22 cellular contexts compared by ENCODE assay signal in genomic region chr7:157834501-157835143, GRCh38.
"Had no signal": no experiment of that assay in that cellular context is flagged by ENCODE, and none has a peak within 500 bp of the region (broad histone marks: within the 10 kb centered on the region; RNA-seq: fewer than 3 reads in every experiment).

No MANE protein-coding gene starts in this region.

- FAIRE-seq: urothelium cell line had no signal

- H3K36me3 Mint-ChIP-seq: activated naive CD8-positive, alpha-beta T cell treated with anti-CD3 and anti-CD28 coated beads, Interleukin-2, amount 10 ng/mL, durations not matched to agents 7 days and 5 days; natural killer cell treated with Interleukin-12 subunit alpha and Interleukin-12 subunit beta and Interleukin-15 and Interleukin-18, amount 100 ng/mL, for 72 hours had no signal

- H3K27ac Mint-ChIP-seq: activated CD4-positive, alpha-beta memory T cell treated with anti-CD3 and anti-CD28 coated beads, Interleukin-2, amount 10 ng/mL, durations not matched to agents 7 days and 5 days; activated CD4-positive, alpha-beta T cell treated with anti-CD3 and anti-CD28 coated beads, Interleukin-2, amount 10 ng/mL, durations not matched to agents 24 days and 14 days; activated naive CD4-positive, alpha-beta T cell treated with anti-CD3 and anti-CD28 coated beads for 36 hours; activated naive CD8-positive, alpha-beta T cell treated with anti-CD3 and anti-CD28 coated beads, Interleukin-2, amount 10 ng/mL, durations not matched to agents 7 days and 5 days; activated T-cell treated with anti-CD3 and anti-CD28 coated beads, Interleukin-2, amount 50 U/mL, for 72 hours; natural killer cell treated with Interleukin-12 subunit alpha and Interleukin-12 subunit beta and Interleukin-15 and Interleukin-18, amount 100 ng/mL, for 72 hours; stimulated activated naive CD8-positive, alpha-beta T cell treated with anti-CD3 and anti-CD28 coated beads, Interleukin-15, amount 100 ng/mL, for 72 hours had no signal

- H3K4me1 Mint-ChIP-seq: activated CD4-positive, alpha-beta memory T cell treated with anti-CD3 and anti-CD28 coated beads, Interleukin-2, amount 10 ng/mL, durations not matched to agents 7 days and 5 days; activated CD4-positive, alpha-beta T cell treated with anti-CD3 and anti-CD28 coated beads, Interleukin-2, amount 10 ng/mL, durations not matched to agents 24 days and 14 days; activated naive CD8-positive, alpha-beta T cell treated with anti-CD3 and anti-CD28 coated beads, Interleukin-2, amount 10 ng/mL, durations not matched to agents 7 days and 5 days; stimulated activated naive CD8-positive, alpha-beta T cell treated with anti-CD3 and anti-CD28 coated beads, Interleukin-15, amount 100 ng/mL, for 72 hours had no signal

- H3K27ac ChIP-seq: cardiac muscle cell, left lung, suprapubic skin, VCaP had no signal

- H3K4me3 ChIP-seq: cardiac muscle cell, left lung, suprapubic skin, tibial nerve had no signal

- H3K27me3 ChIP-seq: cardiac muscle cell, tibial nerve had no signal

- ATAC-seq: activated CD4-positive, CD25-positive, alpha-beta regulatory T cell treated with anti-CD3 and anti-CD28 coated beads, Interleukin-2, amount 50 U/mL, for 24 hours; activated T-cell treated with anti-CD3 and anti-CD28 coated beads, Interleukin-2, amount 50 U/mL, for 72 hours; left lung; natural killer cell treated with Interleukin-12 subunit alpha and Interleukin-12 subunit beta and Interleukin-15 and Interleukin-18, amount 100 ng/mL, for 72 hours; stimulated activated naive CD8-positive, alpha-beta T cell treated with anti-CD3 and anti-CD28 coated beads, Interleukin-15, amount 100 ng/mL, for 72 hours had no signal

- DNase-seq: activated CD4-positive, alpha-beta memory T cell treated with anti-CD3 and anti-CD28 coated beads, Interleukin-2, amount 10 ng/mL, durations not matched to agents 7 days and 5 days; activated CD4-positive, alpha-beta T cell treated with anti-CD3 and anti-CD28 coated beads, Interleukin-2, amount 10 ng/mL, durations not matched to agents 24 days and 14 days; activated effector memory CD4-positive, alpha-beta T cell treated with Interleukin-2 at 50 U/mL for 16 hours; activated naive CD4-positive, alpha-beta T cell treated with anti-CD3 and anti-CD28 coated beads for 36 hours; activated naive CD8-positive, alpha-beta T cell treated with anti-CD3 and anti-CD28 coated beads, Interleukin-2, amount 10 ng/mL, durations not matched to agents 7 days and 5 days; activated T-cell treated with anti-CD3 and anti-CD28 coated beads, Interleukin-2, amount 50 U/mL, for 72 hours; amniotic stem cell; dermis blood vessel endothelial cell; effector CD8-positive, alpha-beta T cell; foreskin melanocyte; kidney glomerular epithelial cell; midbrain; occipital lobe; stimulated activated naive CD8-positive, alpha-beta T cell treated with anti-CD3 and anti-CD28 coated beads, Interleukin-15, amount 100 ng/mL, for 72 hours had no signal

- H3K4me1 ChIP-seq: left lung, suprapubic skin, tibial nerve had no signal

- H3K9me3 Mint-ChIP-seq: activated CD4-positive, alpha-beta memory T cell treated with anti-CD3 and anti-CD28 coated beads, Interleukin-2, amount 10 ng/mL, durations not matched to agents 7 days and 5 days; activated CD4-positive, alpha-beta T cell treated with anti-CD3 and anti-CD28 coated beads, Interleukin-2, amount 10 ng/mL, durations not matched to agents 24 days and 14 days; activated naive CD4-positive, alpha-beta T cell treated with anti-CD3 and anti-CD28 coated beads for 36 hours; activated naive CD8-positive, alpha-beta T cell treated with anti-CD3 and anti-CD28 coated beads, Interleukin-2, amount 10 ng/mL, durations not matched to agents 7 days and 5 days; activated T-cell treated with anti-CD3 and anti-CD28 coated beads, Interleukin-2, amount 50 U/mL, for 72 hours; natural killer cell treated with Interleukin-12 subunit alpha and Interleukin-12 subunit beta and Interleukin-15 and Interleukin-18, amount 100 ng/mL, for 72 hours; stimulated activated naive CD8-positive, alpha-beta T cell treated with anti-CD3 and anti-CD28 coated beads, Interleukin-15, amount 100 ng/mL, for 72 hours had no signal

- H3K27me3 Mint-ChIP-seq: activated CD4-positive, alpha-beta memory T cell treated with anti-CD3 and anti-CD28 coated beads, Interleukin-2, amount 10 ng/mL, durations not matched to agents 7 days and 5 days; activated naive CD8-positive, alpha-beta T cell treated with anti-CD3 and anti-CD28 coated beads, Interleukin-2, amount 10 ng/mL, durations not matched to agents 7 days and 5 days had no signal

- H3K36me3 ChIP-seq: cardiac muscle cell, left lung, suprapubic skin, tibial nerve had no signal

- H3K4me3 Mint-ChIP-seq: activated CD4-positive, alpha-beta memory T cell treated with anti-CD3 and anti-CD28 coated beads, Interleukin-2, amount 10 ng/mL, durations not matched to agents 7 days and 5 days; activated CD4-positive, alpha-beta T cell treated with anti-CD3 and anti-CD28 coated beads, Interleukin-2, amount 10 ng/mL, durations not matched to agents 24 days and 14 days; activated naive CD4-positive, alpha-beta T cell treated with anti-CD3 and anti-CD28 coated beads for 36 hours; activated naive CD8-positive, alpha-beta T cell treated with anti-CD3 and anti-CD28 coated beads, Interleukin-2, amount 10 ng/mL, durations not matched to agents 7 days and 5 days; activated T-cell treated with anti-CD3 and anti-CD28 coated beads, Interleukin-2, amount 50 U/mL, for 72 hours; natural killer cell treated with Interleukin-12 subunit alpha and Interleukin-12 subunit beta and Interleukin-15 and Interleukin-18, amount 100 ng/mL, for 72 hours; stimulated activated naive CD8-positive, alpha-beta T cell treated with anti-CD3 and anti-CD28 coated beads, Interleukin-15, amount 100 ng/mL, for 72 hours had no signal

- H3K9me3 ChIP-seq: left lung, suprapubic skin, tibial nerve had no signal
